ENCODE assay signal across 8 cellular contexts in genomic region chr2:225464346-225465025, GRCh38.
DNase-seq lines count a peak whose midpoint lies in the region; ATAC-seq and TF ChIP-seq lines count a peak whose summit lies in the region.

No MANE protein-coding gene starts in this region.

- intact Hi-C loops in activated naive CD4-positive, alpha-beta T cell treated with anti-CD3 and anti-CD28 coated beads for 36 hours (cut with micrococcal nuclease) = no loop called here
- intact Hi-C loops in activated T-helper 1 cell treated with anti-CD3 and anti-CD28 coated beads, Interleukin-12 subunit alpha, Interleukin-12 subunit beta, Interleukin-2, Interleukin-4 antibody, amounts not matched to agents 30 ng/mL and 10 ng/mL and 1 ng/mL, durations not matched to agents 14 hours and 24 hours and 36 hours (cut with micrococcal nuclease) = no loop called here
- intact Hi-C loops in psoas muscle (cut with DNase I) = no loop called here

- peak; percentile 67 for ATAC-seq in HG03108 (IDR thresholded peaks at IDR 0.05; ENCODE audit: unreplicated experiment)
- no peak for ATAC-seq in psoas muscle

- H3K27ac ChIP-seq in thymus (ENCODE audit: low read depth) (no peak overlapping the region), psoas muscle (no peak overlapping the region)

- peak overlapping the region; percentile 22 for H3K4me3 Mint-ChIP-seq in activated naive CD4-positive, alpha-beta T cell treated with anti-CD3 and anti-CD28 coated beads for 36 hours
- peak overlapping the region; percentile 71 for H3K4me3 Mint-ChIP-seq in activated T-helper 1 cell treated with anti-CD3 and anti-CD28 coated beads, Interleukin-12 subunit alpha, Interleukin-12 subunit beta, Interleukin-2, Interleukin-4 antibody, amounts not matched to agents 30 ng/mL and 10 ng/mL and 1 ng/mL, durations not matched to agents 14 hours and 24 hours and 36 hours

- H3K9me3 Mint-ChIP-seq in activated naive CD4-positive, alpha-beta T cell treated with anti-CD3 and anti-CD28 coated beads for 36 hours = no peaks in the 10 kb centered on the region
- H3K9me3 Mint-ChIP-seq in activated T-helper 1 cell treated with anti-CD3 and anti-CD28 coated beads, Interleukin-12 subunit alpha, Interleukin-12 subunit beta, Interleukin-2, Interleukin-4 antibody, amounts not matched to agents 30 ng/mL and 10 ng/mL and 1 ng/mL, durations not matched to agents 14 hours and 24 hours and 36 hours = no peaks in the 10 kb centered on the region

- H3K27me3 ChIP-seq in thymus (ENCODE audit: control insufficient read depth, insufficient read depth) = no peaks in the 10 kb centered on the region
- H3K27me3 ChIP-seq in psoas muscle (ENCODE audit: insufficient read depth in 3 of 3, low read length in 2 of 3) = no peaks in the 10 kb centered on the region

- no peaks in the 10 kb centered on the region for H3K36me3 Mint-ChIP-seq in activated naive CD4-positive, alpha-beta T cell treated with anti-CD3 and anti-CD28 coated beads for 36 hours (ENCODE audit: low read depth)
- no peaks in the 10 kb centered on the region for H3K36me3 Mint-ChIP-seq in activated T-helper 1 cell treated with anti-CD3 and anti-CD28 coated beads, Interleukin-12 subunit alpha, Interleukin-12 subunit beta, Interleukin-2, Interleukin-4 antibody, amounts not matched to agents 30 ng/mL and 10 ng/mL and 1 ng/mL, durations not matched to agents 14 hours and 24 hours and 36 hours (ENCODE audit: low read depth)

- TF ChIP-seq CTCF in psoas muscle (IDR thresholded peaks at IDR 0.05) = no peak

- H3K36me3 ChIP-seq in thymus (ENCODE audit: control insufficient read depth, insufficient read depth) = no peaks in the 10 kb centered on the region
- no peaks in the 10 kb centered on the region for H3K36me3 ChIP-seq in psoas muscle (ENCODE audit: insufficient read depth in 1 of 2, low read depth in 1 of 2)

- H3K4me1 ChIP-seq in thymus (ENCODE audit: control insufficient read depth, insufficient read depth, low read length) = peaks cover 3% of the 10 kb centered on the region
- H3K4me1 ChIP-seq in psoas muscle = no peaks in the 10 kb centered on the region

- peak; percentile 11 for DNase-seq in activated naive CD4-positive, alpha-beta T cell treated with anti-CD3 and anti-CD28 coated beads for 36 hours
- no peak for DNase-seq in activated naive CD4-positive, alpha-beta T cell treated with Interleukin-2 at 50 U/mL for 16 hours
- peak; percentile 3 for DNase-seq in activated T-helper 1 cell treated with anti-CD3 and anti-CD28 coated beads, Interleukin-12 subunit alpha, Interleukin-12 subunit beta, Interleukin-2, Interleukin-4 antibody, amounts not matched to agents 30 ng/mL and 10 ng/mL and 1 ng/mL, durations not matched to agents 14 hours and 24 hours and 36 hours (ENCODE audit: low spot score)
- no peak for DNase-seq in NCI-H69 (lab: John Stamatoyannopoulos, UW)
- DNase-seq in pons (ENCODE audit: low spot score) = no peak
- no peak for DNase-seq in psoas muscle

- no peaks in the 10 kb centered on the region for H3K27me3 Mint-ChIP-seq in activated naive CD4-positive, alpha-beta T cell treated with anti-CD3 and anti-CD28 coated beads for 36 hours (ENCODE audit: low read depth)
- H3K27me3 Mint-ChIP-seq in activated T-helper 1 cell treated with anti-CD3 and anti-CD28 coated beads, Interleukin-12 subunit alpha, Interleukin-12 subunit beta, Interleukin-2, Interleukin-4 antibody, amounts not matched to agents 30 ng/mL and 10 ng/mL and 1 ng/mL, durations not matched to agents 14 hours and 24 hours and 36 hours (ENCODE audit: insufficient read depth) = peaks cover 8% of the 10 kb centered on the region

- H3K27ac Mint-ChIP-seq in activated naive CD4-positive, alpha-beta T cell treated with anti-CD3 and anti-CD28 coated beads for 36 hours = no peak overlapping the region
- no peak overlapping the region for H3K27ac Mint-ChIP-seq in activated T-helper 1 cell treated with anti-CD3 and anti-CD28 coated beads, Interleukin-12 subunit alpha, Interleukin-12 subunit beta, Interleukin-2, Interleukin-4 antibody, amounts not matched to agents 30 ng/mL and 10 ng/mL and 1 ng/mL, durations not matched to agents 14 hours and 24 hours and 36 hours

- CTCF ChIA-PET in activated naive CD4-positive, alpha-beta T cell treated with anti-CD3 and anti-CD28 coated beads for 36 hours (lab: Charles Lee) = interaction anchor here (0.6 kb wide), 1 partner anchor 312 kb away, joined by 3 read pairs; no protein-coding TSS in a partner anchor

- H3K9me3 ChIP-seq in thymus (ENCODE audit: control insufficient read depth) (no peaks in the 10 kb centered on the region), psoas muscle (no peaks in the 10 kb centered on the region)

- H3K4me3 ChIP-seq in thymus (ENCODE audit: low read length) (peak overlapping the region; percentile 8), psoas muscle (no peak overlapping the region)

- WGBS in thymus = 59% methylated on average over 10 of the region's 10 CpGs
- WGBS in psoas muscle, 3 donors = 76 to 83% (median 81%) methylated on average over 10 of the region's 10 CpGs

- peaks cover 15% of the 10 kb centered on the region for H3K4me1 Mint-ChIP-seq in activated naive CD4-positive, alpha-beta T cell treated with anti-CD3 and anti-CD28 coated beads for 36 hours (ENCODE audit: low read depth)
- peaks cover 13% of the 10 kb centered on the region for H3K4me1 Mint-ChIP-seq in activated T-helper 1 cell treated with anti-CD3 and anti-CD28 coated beads, Interleukin-12 subunit alpha, Interleukin-12 subunit beta, Interleukin-2, Interleukin-4 antibody, amounts not matched to agents 30 ng/mL and 10 ng/mL and 1 ng/mL, durations not matched to agents 14 hours and 24 hours and 36 hours (ENCODE audit: low read depth)

Comparison
In these comparisons a context has a peak if more than half of its experiments do, and no peak if none do; other contexts are left out.
1. DNase-seq: peak in activated naive CD4-positive, alpha-beta T cell treated with anti-CD3 and anti-CD28 coated beads for 36 hours (single experiment) and activated T-helper 1 cell treated with anti-CD3 and anti-CD28 coated beads, Interleukin-12 subunit alpha, Interleukin-12 subunit beta, Interleukin-2, Interleukin-4 antibody, amounts not matched to agents 30 ng/mL and 10 ng/mL and 1 ng/mL, durations not matched to agents 14 hours and 24 hours and 36 hours (single experiment); none in activated naive CD4-positive, alpha-beta T cell treated with Interleukin-2 at 50 U/mL for 16 hours (single experiment), NCI-H69 (single experiment), pons (single experiment) and psoas muscle (0 of 2).